Comparison of ENCODE assay signal across 8 cellular contexts in genomic region chr2:156334496-156335478, GRCh38. TPM values are rescaled to one million over a fixed set of nuclear protein-coding genes. Genes with fewer than 3 reads are reported as not detected.
DNase-seq lines count a peak whose midpoint lies in the region; ATAC-seq, FAIRE-seq and TF ChIP-seq lines count a peak whose summit lies in the region.

No MANE protein-coding gene starts in this region.

- no peaks in the 10 kb centered on the region for H3K27me3 ChIP-seq in SJSA1 (replicated peaks)
- H3K27me3 ChIP-seq in suprapubic skin: no peaks in the 10 kb centered on the region

- H3K4me3 ChIP-seq in SJSA1 (peak overlapping the region; percentile 70), suprapubic skin (peak overlapping the region; percentile 89)

- H3K27ac ChIP-seq in SJSA1 (peak overlapping the region; percentile 87), suprapubic skin (peak overlapping the region; percentile 97)

- under 1% methylated on average over 40 of the region's 40 CpGs for WGBS in suprapubic skin

- H3K9me3 ChIP-seq in SJSA1 (replicated peaks) (no peaks in the 10 kb centered on the region), suprapubic skin (no peaks in the 10 kb centered on the region)

- in situ Hi-C loops in KBM-7 (cut with MboI; ENCODE audit: low pct_unique_long_range_greater_than_20kb, low sequenced_read_pairs): loop anchor here (25.0 kb wide), 1 partner anchor 253 kb away; no protein-coding TSS in a partner anchor

- DNase-seq in COLO668 (lab: John Stamatoyannopoulos, UW; ENCODE audit: unreplicated experiment): peak; percentile 90
- DNase-seq in KBM-7: peak; percentile 88
- peak; percentile 89 to 90 for DNase-seq in SJSA1 (ENCODE audit: low read depth in 1 of 2, low spot score in 2 of 2)
- DNase-seq in activated naive CD4-positive, alpha-beta T cell treated with anti-CD3 and anti-CD28 coated beads, Interleukin-2, amount 50 U/mL, for 16 hours: peak; percentile 85
- peak; percentile 77 for DNase-seq in frontal cortex (ENCODE audit: low spot score in 2 of 2)
- peak in 55 of 56 donors; percentile 13 to 90 (median 72) for DNase-seq in nucleus accumbens (lab: John Stamatoyannopoulos, UW)
- DNase-seq in suprapubic skin (ENCODE audit: low spot score in 2 of 2): peak; percentile 98

- ATAC-seq in GM21515 (IDR thresholded peaks at IDR 0.05; ENCODE audit: unreplicated experiment): peak; percentile 24

- no peak for TF ChIP-seq CTCF in suprapubic skin (IDR thresholded peaks at IDR 0.05)

- no peak for FAIRE-seq in frontal cortex (lab: Jason Lieb, UNC)

- peak in 1 of 2 donors; percentile 81 for TF ChIP-seq POLR2A in suprapubic skin (IDR thresholded peaks at IDR 0.05)

- H3K4me1 ChIP-seq in SJSA1 (replicated peaks) (peaks cover 10% of the 10 kb centered on the region; the same call in 1 of the 2 replicates), suprapubic skin (peaks cover 21% of the 10 kb centered on the region)

- peak; percentile 79 for TF ChIP-seq EP300 in suprapubic skin (IDR thresholded peaks at IDR 0.05)

- H3K36me3 ChIP-seq in SJSA1: no peaks in the 10 kb centered on the region
- no peaks in the 10 kb centered on the region for H3K36me3 ChIP-seq in suprapubic skin

RNA-seq across cellular contexts. Expression of gene NR4A2, which starts 2.3 kb away (rescaled TPM):
- total RNA-seq in SJSA1 (2014; rRNA removed; shearing (Covaris generic)): 0.61 TPM in 1 of 2 replicates, not detected in the other
- total RNA-seq in frontal cortex: 15.1 TPM
- 10 to 100 TPM in 3 of 4 donors, 1 to 10 TPM in 1; 9.5 to 21.7 (median 19.8) TPM for total RNA-seq in suprapubic skin

Comparison
In these comparisons a context has a peak if more than half of its experiments do, and no peak if none do; other contexts are left out.
1. Peak in every context shown above with its lines: DNase-seq, ATAC-seq, H3K4me3 ChIP-seq and H3K27ac ChIP-seq.